In the genomic region with DNA sequence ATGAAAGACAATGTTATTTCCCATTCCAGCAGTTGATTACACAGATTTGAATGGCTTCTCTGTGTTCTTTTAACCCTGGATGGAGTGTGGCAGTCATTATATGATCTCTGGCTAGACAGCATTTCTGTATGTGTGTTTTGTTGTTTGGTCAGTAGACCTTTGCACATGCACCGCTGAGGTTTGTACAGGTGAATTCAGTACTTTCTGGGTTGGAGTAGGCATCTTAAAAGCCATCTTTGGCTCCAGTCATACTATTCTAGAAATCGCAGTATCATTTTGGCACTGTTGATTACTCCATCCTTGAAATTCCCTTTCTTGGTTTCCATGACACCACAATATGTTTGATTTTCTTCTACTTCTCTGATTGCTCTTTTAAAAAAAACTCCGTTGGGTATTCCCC, we compare ENCODE assay signal across 33 cellular contexts. TPM values are rescaled to one million over a fixed set of nuclear protein-coding genes. Genes with fewer than 3 reads are reported as not detected.
"Had no signal": no experiment of that assay in that cellular context is flagged by ENCODE, and none has a peak within 500 bp of the region (broad histone marks: within the 10 kb centered on the region; RNA-seq: fewer than 3 reads in every experiment).

No MANE protein-coding gene starts in this region.

- H3K9me3 Mint-ChIP-seq: activated CD4-positive, alpha-beta memory T cell treated with anti-CD3 and anti-CD28 coated beads, Interleukin-2, amount 10 ng/mL, durations not matched to agents 7 days and 5 days; activated naive CD8-positive, alpha-beta T cell treated with anti-CD3 and anti-CD28 coated beads, Interleukin-2, amount 50 U/mL, for 24 hours; T-helper 1 cell treated with Interleukin-12 subunit alpha and Interleukin-12 subunit beta and Interleukin-4 antibody, amounts not matched to agents 30 μg/mL and 1 μg/mL, for 36 hours; T-helper 2 cell treated with Interferon-gamma antibody and Interleukin-4, amounts not matched to agents 5 μg/mL and 100 μg/mL, for 36 hours had no signal

- H3K9me3 ChIP-seq: Peyer's patch, SJSA1, SK-N-SH had no signal

- H3K27me3 ChIP-seq: brain microvascular endothelial cell, cardiac muscle cell, Peyer's patch, SJSA1 had no signal

- H3K4me3 ChIP-seq: cardiac muscle cell, Peyer's patch, SJSA1 had no signal

- H3K4me1 Mint-ChIP-seq: activated CD4-positive, alpha-beta memory T cell treated with anti-CD3 and anti-CD28 coated beads, Interleukin-2, amount 10 ng/mL, durations not matched to agents 7 days and 5 days; activated CD8-positive, alpha-beta memory T cell treated with anti-CD3 and anti-CD28 coated beads, Interleukin-2, amount 10 ng/mL, durations not matched to agents 7 days and 5 days had no signal

- ATAC-seq: activated CD8-positive, alpha-beta memory T cell treated with anti-CD3 and anti-CD28 coated beads, Interleukin-2, amount 10 ng/mL, durations not matched to agents 7 days and 5 days; activated naive CD8-positive, alpha-beta T cell treated with anti-CD3 and anti-CD28 coated beads, Interleukin-2, amount 50 U/mL, for 24 hours; PC-3 had no signal

- H3K36me3 Mint-ChIP-seq: activated CD8-positive, alpha-beta memory T cell treated with anti-CD3 and anti-CD28 coated beads, Interleukin-2, amount 10 ng/mL, durations not matched to agents 7 days and 5 days had no signal

- H3K9ac ChIP-seq: SK-N-SH had no signal

- DNase-seq: activated CD4-positive, alpha-beta memory T cell treated with anti-CD3 and anti-CD28 coated beads, Interleukin-2, amount 10 ng/mL, durations not matched to agents 7 days and 5 days; activated CD4-positive, alpha-beta T cell treated with anti-CD3 and anti-CD28 coated beads, Interleukin-2, amount 50 U/mL, for 1 hour; activated CD8-positive, alpha-beta memory T cell treated with anti-CD3 and anti-CD28 coated beads for 24 hours; activated CD8-positive, alpha-beta memory T cell treated with anti-CD3 and anti-CD28 coated beads, Interleukin-2, amount 10 ng/mL, durations not matched to agents 7 days and 5 days; activated CD8-positive, alpha-beta memory T cell treated with anti-CD3 and anti-CD28 coated beads, Interleukin-2, amount 50 U/mL, for 48 hours; activated naive CD8-positive, alpha-beta T cell treated with anti-CD3 and anti-CD28 coated beads, Interleukin-2, amount 50 U/mL, for 24 hours; brain microvascular endothelial cell; Kasumi-1; KG1; MM.1S; MV-4-11; NCI-H1092; NCI-H1417; NCI-H146; NCI-H187; NCI-H2029 treated with DMSO at 0.1 percent for 48 hours; NCI-H2107; NCI-H2171; NCI-H510A; NCI-H526; NCI-H748 treated with DMSO at 0.1 percent for 48 hours; NK-92 treated with Interleukin-12 subunit alpha and Interleukin-12 subunit beta, amount 100 ng/mL, for 24 hours; PC-3; Peyer's patch; RPMI8226; SHP77 treated with DMSO at 0.1 percent for 48 hours; SK-N-SH had no signal

- H3K27ac ChIP-seq: brain microvascular endothelial cell, cardiac muscle cell, Peyer's patch, SJSA1 had no signal

- H3K27me3 Mint-ChIP-seq: activated CD4-positive, alpha-beta memory T cell treated with anti-CD3 and anti-CD28 coated beads, Interleukin-2, amount 10 ng/mL, durations not matched to agents 7 days and 5 days; activated CD8-positive, alpha-beta memory T cell treated with anti-CD3 and anti-CD28 coated beads, Interleukin-2, amount 10 ng/mL, durations not matched to agents 7 days and 5 days; activated naive CD8-positive, alpha-beta T cell; activated naive CD8-positive, alpha-beta T cell treated with anti-CD3 and anti-CD28 coated beads, Interleukin-2, amount 50 U/mL, for 24 hours had no signal

- FAIRE-seq: TTC549 had no signal

- H3K27ac Mint-ChIP-seq: activated CD4-positive, alpha-beta memory T cell treated with anti-CD3 and anti-CD28 coated beads, Interleukin-2, amount 10 ng/mL, durations not matched to agents 7 days and 5 days; activated CD8-positive, alpha-beta memory T cell treated with anti-CD3 and anti-CD28 coated beads, Interleukin-2, amount 10 ng/mL, durations not matched to agents 7 days and 5 days; activated naive CD8-positive, alpha-beta T cell; T-helper 1 cell treated with Interleukin-12 subunit alpha and Interleukin-12 subunit beta and Interleukin-4 antibody, amounts not matched to agents 30 μg/mL and 1 μg/mL, for 36 hours; T-helper 2 cell treated with Interferon-gamma antibody and Interleukin-4, amounts not matched to agents 5 μg/mL and 100 μg/mL, for 36 hours had no signal

- H3K36me3 ChIP-seq: brain microvascular endothelial cell, cardiac muscle cell, Peyer's patch, SJSA1 had no signal

- H3K4me3 Mint-ChIP-seq: activated CD4-positive, alpha-beta memory T cell treated with anti-CD3 and anti-CD28 coated beads, Interleukin-2, amount 10 ng/mL, durations not matched to agents 7 days and 5 days; activated CD8-positive, alpha-beta memory T cell treated with anti-CD3 and anti-CD28 coated beads, Interleukin-2, amount 10 ng/mL, durations not matched to agents 7 days and 5 days; activated naive CD8-positive, alpha-beta T cell; activated naive CD8-positive, alpha-beta T cell treated with anti-CD3 and anti-CD28 coated beads, Interleukin-2, amount 50 U/mL, for 24 hours; T-helper 1 cell treated with Interleukin-12 subunit alpha and Interleukin-12 subunit beta and Interleukin-4 antibody, amounts not matched to agents 30 μg/mL and 1 μg/mL, for 36 hours; T-helper 2 cell treated with Interferon-gamma antibody and Interleukin-4, amounts not matched to agents 5 μg/mL and 100 μg/mL, for 36 hours had no signal

- H3K4me2 ChIP-seq: SK-N-SH had no signal

RNA-seq across cellular contexts. Expression of a gene that starts 29.9 kb away (rescaled TPM):
- total RNA-seq: activated CD4-positive, alpha-beta memory T cell treated with anti-CD3 and anti-CD28 coated beads, Interleukin-2, amount 10 ng/mL, durations not matched to agents 7 days and 5 days; activated CD8-positive, alpha-beta memory T cell treated with anti-CD3 and anti-CD28 coated beads, Interleukin-2, amount 10 ng/mL, durations not matched to agents 7 days and 5 days; cardiac muscle cell; PC-3; Peyer's patch; SJSA1 had no signal
